In the genomic region with DNA sequence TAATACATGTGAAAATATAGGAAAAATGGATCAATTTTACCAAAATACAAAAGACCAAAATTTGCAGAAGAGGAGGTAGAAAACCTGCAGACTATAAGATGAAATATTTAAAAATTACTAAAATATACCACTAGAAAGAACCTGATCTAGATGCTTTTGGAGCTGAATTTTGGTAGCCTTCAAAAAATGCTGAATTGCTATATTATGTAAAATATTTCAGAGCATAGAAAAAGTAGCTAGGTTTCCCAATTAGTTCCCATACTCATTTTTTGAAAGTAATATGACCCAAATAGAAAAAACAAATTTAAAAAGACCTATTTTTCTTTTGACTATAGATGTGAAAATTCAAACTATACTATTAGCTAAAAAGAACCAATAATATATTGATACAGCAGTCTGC, we compare ENCODE assay signal across 31 cellular contexts. TPM values are rescaled to one million over a fixed set of nuclear protein-coding genes. Genes with fewer than 3 reads are reported as not detected.
A peak's percentile ranks its signal among the peaks of the same experiment; 100 is the strongest.
DNase-seq lines count a peak whose midpoint lies in the region; ATAC-seq, FAIRE-seq and TF ChIP-seq lines count a peak whose summit lies in the region.
"Had no signal": no experiment of that assay in that cellular context is flagged by ENCODE, and none has a peak within 500 bp of the region (broad histone marks: within the 10 kb centered on the region; RNA-seq: fewer than 3 reads in every experiment).

No MANE protein-coding gene starts in this region.

- H3K4me3 ChIP-seq in HepG2 (replicated peaks in 1 of 3; ENCODE audit: insufficient read depth in 1 of 3, low read depth in 2 of 3, low read length in 3 of 3) (no peak overlapping the region), right lobe of liver (no peak overlapping the region), K562 (no peak overlapping the region), small intestine (ENCODE audit: low read depth in 1 of 2, low read length in 2 of 2) (no peak overlapping the region)
- H3K4me3 ChIP-seq: BLaER1, GM12878 had no signal

- no peak overlapping the region for H3K27ac ChIP-seq in HepG2 (ENCODE audit: extremely low read length, insufficient read depth, low read length)
- H3K27ac ChIP-seq in right lobe of liver: no peak overlapping the region
- H3K27ac ChIP-seq in K562 (ENCODE audit: extremely low read depth, low read depth, low read length): no peak overlapping the region
- H3K27ac ChIP-seq in small intestine (ENCODE audit: low read depth in 1 of 2, low read length in 1 of 2): no peak overlapping the region
- H3K27ac ChIP-seq: 22Rv1, BLaER1 had no signal

- CTCF ChIA-PET in HepG2 (lab: Yijun Ruan, JAX; ENCODE audit: low intra/inter-chr PET ratio, low total read pairs) (no interaction called here), K562 (lab: Yijun Ruan, JAX; ENCODE audit: low intra/inter-chr PET ratio) (no interaction called here)

- POLR2A ChIA-PET in HepG2 (lab: Yijun Ruan, JAX): no interaction called here
- POLR2A ChIA-PET in K562 (lab: Yijun Ruan, JAX): no interaction called here

- H3K9me3 ChIP-seq in HepG2 (ENCODE audit: low read length) (no peaks in the 10 kb centered on the region), right lobe of liver (no peaks in the 10 kb centered on the region), K562 (replicated peaks; ENCODE audit: control insufficient read depth, insufficient read depth, low read depth, low read length) (no peaks in the 10 kb centered on the region), small intestine (ENCODE audit: control insufficient read depth, low read depth) (no peaks in the 10 kb centered on the region)
- H3K9me3 ChIP-seq: BE2C, BLaER1 had no signal

- H4K20me1 ChIP-seq in HepG2 (ENCODE audit: insufficient read depth, low read length) (no peaks in the 10 kb centered on the region), K562 (replicated peaks; ENCODE audit: control insufficient read depth, insufficient read depth, low read length) (no peaks in the 10 kb centered on the region)
- H4K20me1 ChIP-seq: BLaER1 had no signal

- TF ChIP-seq EP300 in HepG2 (IDR thresholded peaks at IDR 0.05; ENCODE audit: low read depth in 2 of 2, low read length in 2 of 2) (no peak), HepG2 (CRISPR knock-in tag; IDR thresholded peaks at IDR 0.05; ENCODE audit: borderline replicate concordance) (no peak), K562 (IDR thresholded peaks at IDR 0.05; ENCODE audit: low read length) (no peak)

- in situ Hi-C loops in HepG2 (cut with HindIII; ENCODE audit: extremely low pct_ligation_motif_present, low pct_unique_long_range_greater_than_20kb) (no loop called here), K562 (cut with MboI) (no loop called here)

- H3K36me3 ChIP-seq in HepG2 (replicated peaks in 1 of 2; ENCODE audit: control insufficient read depth in 1 of 2, insufficient read depth in 2 of 2, low read length in 2 of 2) (no peaks in the 10 kb centered on the region), right lobe of liver (no peaks in the 10 kb centered on the region), K562 (ENCODE audit: control insufficient read depth, insufficient read depth, low read length) (no peaks in the 10 kb centered on the region), small intestine (ENCODE audit: control insufficient read depth in 2 of 2, insufficient read depth in 2 of 2, low read length in 2 of 2) (no peaks in the 10 kb centered on the region)
- H3K36me3 ChIP-seq: BE2C, BLaER1 had no signal

- TF ChIP-seq RAD21 in HepG2 (CRISPR knock-in tag; IDR thresholded peaks at IDR 0.05) (no peak), K562 (CRISPR knock-in tag; conservative IDR thresholded peaks at IDR 0.05 in 1 of 2, IDR thresholded peaks at IDR 0.05 in 1 of 2) (no peak)

- TF ChIP-seq POLR2A in HepG2 (IDR thresholded peaks at IDR 0.05; ENCODE audit: insufficient read depth in 1 of 2, low read depth in 2 of 2, low read length in 2 of 2) (no peak), right lobe of liver (IDR thresholded peaks at IDR 0.05) (no peak), K562 (conservative IDR thresholded peaks at IDR 0.05) (no peak)

- intact Hi-C loops in HepG2 (cut with micrococcal nuclease; ENCODE audit: unreplicated experiment) (no loop called here), right lobe of liver (cut with DNase I) (no loop called here), K562 (cut with micrococcal nuclease) (no loop called here)

- H3K4me1 ChIP-seq in HepG2 (ENCODE audit: insufficient read depth, low read length) (no peaks in the 10 kb centered on the region), right lobe of liver (no peaks in the 10 kb centered on the region), K562 (replicated peaks in 1 of 2; ENCODE audit: control insufficient read depth in 2 of 2, insufficient read depth in 2 of 2, low read length in 2 of 2) (no peaks in the 10 kb centered on the region), small intestine (ENCODE audit: control insufficient read depth in 2 of 2, insufficient read depth in 1 of 2, low read depth in 1 of 2, low read length in 1 of 2) (no peaks in the 10 kb centered on the region)
- H3K4me1 ChIP-seq: BE2C, BLaER1 had no signal

- H3K79me2 ChIP-seq in HepG2 (ENCODE audit: insufficient read depth, low read length): no peaks in the 10 kb centered on the region
- no peaks in the 10 kb centered on the region for H3K79me2 ChIP-seq in K562 (ENCODE audit: control insufficient read depth, insufficient read depth, low read length)

- ATAC-seq in HepG2: no peak
- ATAC-seq in right lobe of liver: no peak
- no peak for ATAC-seq in K562
- ATAC-seq in GM19351 (IDR thresholded peaks at IDR 0.05; ENCODE audit: unreplicated experiment): no peak
- ATAC-seq: GM12878 had no signal

- H3K4me2 ChIP-seq in HepG2 (ENCODE audit: low read depth, low read length): no peak overlapping the region
- H3K4me2 ChIP-seq in K562 (ENCODE audit: insufficient read depth, low read length): no peak overlapping the region
- H3K4me2 ChIP-seq: BLaER1 had no signal

- no peak overlapping the region for H2AFZ ChIP-seq in HepG2 (ENCODE audit: low read length)
- no peak overlapping the region for H2AFZ ChIP-seq in K562 (ENCODE audit: low read depth, low read length)

- DNase-seq in HepG2 (ENCODE audit: low spot score) (no peak), right lobe of liver (no peak), K562 (ENCODE audit: extremely low read depth in 1 of 4, low spot score in 3 of 4) (no peak), small intestine (no peak), pons (ENCODE audit: low spot score) (no peak)
- DNase-seq: ACHN; BE2C; C1 segment of cervical spinal cord; CD4-positive, alpha-beta memory T cell; CD4-positive, CD25-positive, alpha-beta regulatory T cell; CD8-positive, alpha-beta memory T cell; COR-L47; DMS 273 treated with DMSO at 0.1 percent for 48 hours; DMS153; DMS53; DMS79; DND-41; EL; GDM1 had no signal

- H3K27me3 ChIP-seq in HepG2 (ENCODE audit: control insufficient read depth in 1 of 2, insufficient read depth in 2 of 2, low read length in 2 of 2): peaks cover 2 to 19% of the 10 kb centered on the region in 2 experiments; a peak in 3 of 5 replicates
- no peaks in the 10 kb centered on the region for H3K27me3 ChIP-seq in right lobe of liver
- H3K27me3 ChIP-seq in K562 (ENCODE audit: control insufficient read depth in 2 of 2, insufficient read depth in 2 of 2, low read length in 2 of 2): peaks cover 0 to 7% of the 10 kb centered on the region in 2 experiments; a peak in 2 of 5 replicates
- H3K27me3 ChIP-seq in small intestine (ENCODE audit: control insufficient read depth in 2 of 2, insufficient read depth in 2 of 2, low read length in 2 of 2): peaks cover 0 to 5% of the 10 kb centered on the region in 2 donors
- H3K27me3 ChIP-seq: BLaER1 had no signal

- BruUV-seq in HepG2 (replicated peaks; lab: Mats Ljungman, UMichigan) (no TSS peak), K562 (replicated peaks; lab: Mats Ljungman, UMichigan) (no TSS peak)

- H3K9me1 ChIP-seq in K562 (ENCODE audit: control insufficient read depth, insufficient read depth, low read length): no peaks in the 10 kb centered on the region

- H3K9ac ChIP-seq in HepG2 (ENCODE audit: insufficient read depth, low read depth, low read length): no peak overlapping the region
- no peak overlapping the region for H3K9ac ChIP-seq in K562 (ENCODE audit: insufficient read depth in 1 of 2, low read depth in 2 of 2, low read length in 2 of 2)
- H3K9ac ChIP-seq: BLaER1 had no signal

- FAIRE-seq in HepG2 (lab: Jason Lieb, UNC) (no peak), K562 (lab: Jason Lieb, UNC) (no peak), small intestine (lab: Jason Lieb, UNC) (peak; percentile 85)
- FAIRE-seq: GM12878, GM12892, GM18507 had no signal

- TF ChIP-seq CTCF in HepG2 (CRISPR knock-in tag; IDR thresholded peaks at IDR 0.05) (no peak), right lobe of liver (IDR thresholded peaks at IDR 0.05) (no peak), K562 (IDR thresholded peaks at IDR 0.05 in 2 of 3, conservative IDR thresholded peaks at IDR 0.05 in 1 of 3; ENCODE audit: insufficient read depth in 2 of 3, low read depth in 1 of 3, low read length in 3 of 3) (no peak)

RNA-seq across cellular contexts. Expression of a gene that starts 3.6 kb away (rescaled TPM):
- total RNA-seq in HepG2 (2016; rRNA removed; fragmentation: Illumina TruSeq; extraction: Trizol) (not detected in 2 replicates), right lobe of liver (not detected), K562 (2014; rRNA removed) (not detected in 2 replicates), K562 (2014; rRNA removed; fragmentation: Illumina TruSeq; extraction: Trizol) (not detected in 2 replicates), K562 (2015; rRNA removed; fragmentation: Illumina TruSeq; extraction: Trizol) (not detected in 2 replicates), K562 (2021) (not detected in 2 replicates)
- not detected in 2 replicates for total RNA-seq in HepG2 (2016; cell fraction: cytosol; rRNA removed; fragmentation: Illumina TruSeq; extraction: Trizol; ENCODE audit: low read depth)
- total RNA-seq in HepG2 (2016; cell fraction: insoluble cytoplasmic fraction; rRNA removed; fragmentation: Illumina TruSeq; extraction: Trizol): not detected in 2 replicates
- not detected in 2 replicates for total RNA-seq in HepG2 (2016; cell fraction: membrane; rRNA removed; fragmentation: Illumina TruSeq; extraction: Trizol)
- not detected in 2 replicates for total RNA-seq in HepG2 (2016; cell fraction: nucleus; rRNA removed; fragmentation: Illumina TruSeq; extraction: Trizol)
- polyA plus RNA-seq in HepG2 (2011; rRNA removed) (not detected in 2 replicates), K562 (2011; rRNA removed) (not detected in 2 replicates), K562 (2014; fragmentation: Illumina TruSeq; extraction: Trizol) (not detected in 2 replicates), K562 (2014; fragmentation: Nextera tagmentation; extraction: Ambion mirVana) (not detected), K562 (2014; rRNA removed) (not detected in 2 replicates), small intestine (not detected)
- polyA plus RNA-seq in HepG2 (2011; cell fraction: cytosol; rRNA removed): not detected in 2 replicates
- polyA plus RNA-seq in HepG2 (2011; cell fraction: nucleus; rRNA removed): not detected in 2 replicates
- not detected in 2 replicates for polyA plus RNA-seq in HepG2 (2012)
- polyA plus RNA-seq in HepG2 (2016; cell fraction: cytosol; fragmentation: Illumina TruSeq; extraction: Trizol; ENCODE audit: low read depth): not detected in 2 replicates
- not detected in 2 replicates for polyA plus RNA-seq in HepG2 (2016; cell fraction: insoluble cytoplasmic fraction; fragmentation: Illumina TruSeq; extraction: Trizol; ENCODE audit: low read depth)
- not detected in 2 replicates for polyA plus RNA-seq in HepG2 (2016; cell fraction: membrane; fragmentation: Illumina TruSeq; extraction: Trizol; ENCODE audit: low read depth)
- not detected in 2 replicates for polyA plus RNA-seq in HepG2 (2016; cell fraction: nucleus; fragmentation: Illumina TruSeq; extraction: Trizol; ENCODE audit: insufficient read depth, low read depth)
- not detected in 2 replicates for polyA minus RNA-seq in HepG2 (2011; rRNA and poly(A)+ RNA removed; ENCODE audit: low replicate concordance)
- not detected in 2 replicates for polyA minus RNA-seq in HepG2 (2011; cell fraction: cytosol; rRNA and poly(A)+ RNA removed)
- polyA minus RNA-seq in HepG2 (2011; cell fraction: nucleus; rRNA and poly(A)+ RNA removed): not detected in 2 replicates
- total RNA-seq in K562 (2011; cell fraction: chromatin; rRNA removed; ENCODE audit: low replicate concordance): not detected in 2 replicates
- total RNA-seq in K562 (2011; cell fraction: nucleolus; rRNA removed): not detected in 2 replicates
- not detected in 2 replicates for total RNA-seq in K562 (2011; cell fraction: nucleoplasm; rRNA removed)
- not detected in 2 replicates for polyA plus RNA-seq in K562 (2011; cell fraction: cytosol; rRNA removed)
- polyA plus RNA-seq in K562 (2011; cell fraction: nucleus; rRNA removed): not detected in 2 replicates
- polyA plus RNA-seq in K562 (2012): not detected in 2 replicates
- not detected in 2 replicates for polyA minus RNA-seq in K562 (2011; rRNA and poly(A)+ RNA removed)
- not detected in 2 replicates for polyA minus RNA-seq in K562 (2011; cell fraction: cytosol; rRNA and poly(A)+ RNA removed)
- polyA minus RNA-seq in K562 (2011; cell fraction: nucleus; rRNA and poly(A)+ RNA removed): not detected in 2 replicates
- total RNA-seq: A172; A673; CD4-positive, alpha-beta memory T cell; CD4-positive, CD25-positive, alpha-beta regulatory T cell; CD8-positive, alpha-beta memory T cell; Daoy; G401; GM12878 had no signal
- polyA plus RNA-seq: AG04450; CD14-positive monocyte; CD4-positive, alpha-beta memory T cell; CD4-positive, CD25-positive, alpha-beta regulatory T cell; CD8-positive, alpha-beta memory T cell; GM12878 had no signal

RNA-seq across cellular contexts. Expression of a gene that starts 11.5 kb away (rescaled TPM):
- not detected in 2 replicates for total RNA-seq in HepG2 (2016; rRNA removed; fragmentation: Illumina TruSeq; extraction: Trizol)
- total RNA-seq in HepG2 (2016; cell fraction: cytosol; rRNA removed; fragmentation: Illumina TruSeq; extraction: Trizol; ENCODE audit: low read depth): not detected in 2 replicates
- not detected in 2 replicates for total RNA-seq in HepG2 (2016; cell fraction: insoluble cytoplasmic fraction; rRNA removed; fragmentation: Illumina TruSeq; extraction: Trizol)
- total RNA-seq in HepG2 (2016; cell fraction: membrane; rRNA removed; fragmentation: Illumina TruSeq; extraction: Trizol): not detected in 2 replicates
- not detected in 2 replicates for total RNA-seq in HepG2 (2016; cell fraction: nucleus; rRNA removed; fragmentation: Illumina TruSeq; extraction: Trizol)
- polyA plus RNA-seq in HepG2 (2011; rRNA removed): not detected in 2 replicates
- polyA plus RNA-seq in HepG2 (2011; cell fraction: cytosol; rRNA removed): not detected in 2 replicates
- polyA plus RNA-seq in HepG2 (2011; cell fraction: nucleus; rRNA removed): not detected in 2 replicates
- not detected in 2 replicates for polyA plus RNA-seq in HepG2 (2012)
- not detected in 2 replicates for polyA plus RNA-seq in HepG2 (2016; cell fraction: cytosol; fragmentation: Illumina TruSeq; extraction: Trizol; ENCODE audit: low read depth)
- not detected in 2 replicates for polyA plus RNA-seq in HepG2 (2016; cell fraction: insoluble cytoplasmic fraction; fragmentation: Illumina TruSeq; extraction: Trizol; ENCODE audit: low read depth)
- polyA plus RNA-seq in HepG2 (2016; cell fraction: membrane; fragmentation: Illumina TruSeq; extraction: Trizol; ENCODE audit: low read depth): not detected in 2 replicates
- polyA plus RNA-seq in HepG2 (2016; cell fraction: nucleus; fragmentation: Illumina TruSeq; extraction: Trizol; ENCODE audit: insufficient read depth, low read depth): not detected in 2 replicates
- not detected in 2 replicates for polyA minus RNA-seq in HepG2 (2011; rRNA and poly(A)+ RNA removed; ENCODE audit: low replicate concordance)
- not detected in 2 replicates for polyA minus RNA-seq in HepG2 (2011; cell fraction: cytosol; rRNA and poly(A)+ RNA removed)
- not detected in 2 replicates for polyA minus RNA-seq in HepG2 (2011; cell fraction: nucleus; rRNA and poly(A)+ RNA removed)
- not detected for total RNA-seq in right lobe of liver
- total RNA-seq in K562 (2011; cell fraction: chromatin; rRNA removed; ENCODE audit: low replicate concordance): not detected in 2 replicates
- total RNA-seq in K562 (2011; cell fraction: nucleolus; rRNA removed): not detected in 2 replicates
- not detected in 2 replicates for total RNA-seq in K562 (2011; cell fraction: nucleoplasm; rRNA removed)
- not detected in 2 replicates for total RNA-seq in K562 (2014; rRNA removed)
- not detected in 2 replicates for total RNA-seq in K562 (2014; rRNA removed; fragmentation: Illumina TruSeq; extraction: Trizol)
- not detected in 2 replicates for total RNA-seq in K562 (2015; rRNA removed; fragmentation: Illumina TruSeq; extraction: Trizol)
- not detected in 2 replicates for total RNA-seq in K562 (2021)
- polyA plus RNA-seq in K562 (2011; rRNA removed): not detected in 2 replicates
- polyA plus RNA-seq in K562 (2011; cell fraction: cytosol; rRNA removed): not detected in 2 replicates
- polyA plus RNA-seq in K562 (2011; cell fraction: nucleus; rRNA removed): not detected in 2 replicates
- polyA plus RNA-seq in K562 (2012): not detected in 2 replicates
- polyA plus RNA-seq in K562 (2014; fragmentation: Illumina TruSeq; extraction: Trizol): not detected in 2 replicates
- polyA plus RNA-seq in K562 (2014; fragmentation: Nextera tagmentation; extraction: Ambion mirVana): not detected
- polyA plus RNA-seq in K562 (2014; rRNA removed): not detected in 2 replicates
- polyA minus RNA-seq in K562 (2011; rRNA and poly(A)+ RNA removed): not detected in 2 replicates
- polyA minus RNA-seq in K562 (2011; cell fraction: cytosol; rRNA and poly(A)+ RNA removed): not detected in 2 replicates
- polyA minus RNA-seq in K562 (2011; cell fraction: nucleus; rRNA and poly(A)+ RNA removed): not detected in 2 replicates
- not detected for polyA plus RNA-seq in small intestine
- total RNA-seq: A172; A673; CD4-positive, alpha-beta memory T cell; CD4-positive, CD25-positive, alpha-beta regulatory T cell; CD8-positive, alpha-beta memory T cell; Daoy; G401; GM12878 had no signal
- polyA plus RNA-seq: AG04450; CD14-positive monocyte; CD4-positive, alpha-beta memory T cell; CD4-positive, CD25-positive, alpha-beta regulatory T cell; CD8-positive, alpha-beta memory T cell; GM12878 had no signal

RNA-seq across cellular contexts. Expression of a gene that starts 28.3 kb away (rescaled TPM):
- total RNA-seq in HepG2 (2016; rRNA removed; fragmentation: Illumina TruSeq; extraction: Trizol) (not detected in 2 replicates), right lobe of liver (not detected), K562 (2014; rRNA removed) (not detected in 2 replicates), K562 (2014; rRNA removed; fragmentation: Illumina TruSeq; extraction: Trizol) (not detected in 2 replicates), K562 (2015; rRNA removed; fragmentation: Illumina TruSeq; extraction: Trizol) (not detected in 2 replicates), K562 (2021) (not detected in 2 replicates)
- not detected in 2 replicates for total RNA-seq in HepG2 (2016; cell fraction: cytosol; rRNA removed; fragmentation: Illumina TruSeq; extraction: Trizol; ENCODE audit: low read depth)
- total RNA-seq in HepG2 (2016; cell fraction: insoluble cytoplasmic fraction; rRNA removed; fragmentation: Illumina TruSeq; extraction: Trizol): not detected in 2 replicates
- not detected in 2 replicates for total RNA-seq in HepG2 (2016; cell fraction: membrane; rRNA removed; fragmentation: Illumina TruSeq; extraction: Trizol)
- not detected in 2 replicates for total RNA-seq in HepG2 (2016; cell fraction: nucleus; rRNA removed; fragmentation: Illumina TruSeq; extraction: Trizol)
- polyA plus RNA-seq in HepG2 (2011; rRNA removed) (not detected in 2 replicates), K562 (2011; rRNA removed) (not detected in 2 replicates), K562 (2014; fragmentation: Illumina TruSeq; extraction: Trizol) (not detected in 2 replicates), K562 (2014; fragmentation: Nextera tagmentation; extraction: Ambion mirVana) (not detected), K562 (2014; rRNA removed) (not detected in 2 replicates), small intestine (not detected)
- not detected in 2 replicates for polyA plus RNA-seq in HepG2 (2011; cell fraction: cytosol; rRNA removed)
- polyA plus RNA-seq in HepG2 (2011; cell fraction: nucleus; rRNA removed): not detected in 2 replicates
- not detected in 2 replicates for polyA plus RNA-seq in HepG2 (2012)
- polyA plus RNA-seq in HepG2 (2016; cell fraction: cytosol; fragmentation: Illumina TruSeq; extraction: Trizol; ENCODE audit: low read depth): not detected in 2 replicates
- not detected in 2 replicates for polyA plus RNA-seq in HepG2 (2016; cell fraction: insoluble cytoplasmic fraction; fragmentation: Illumina TruSeq; extraction: Trizol; ENCODE audit: low read depth)
- polyA plus RNA-seq in HepG2 (2016; cell fraction: membrane; fragmentation: Illumina TruSeq; extraction: Trizol; ENCODE audit: low read depth): not detected in 2 replicates
- not detected in 2 replicates for polyA plus RNA-seq in HepG2 (2016; cell fraction: nucleus; fragmentation: Illumina TruSeq; extraction: Trizol; ENCODE audit: insufficient read depth, low read depth)
- not detected in 2 replicates for polyA minus RNA-seq in HepG2 (2011; rRNA and poly(A)+ RNA removed; ENCODE audit: low replicate concordance)
- polyA minus RNA-seq in HepG2 (2011; cell fraction: cytosol; rRNA and poly(A)+ RNA removed): not detected in 2 replicates
- not detected in 2 replicates for polyA minus RNA-seq in HepG2 (2011; cell fraction: nucleus; rRNA and poly(A)+ RNA removed)
- total RNA-seq in K562 (2011; cell fraction: chromatin; rRNA removed; ENCODE audit: low replicate concordance): not detected in 2 replicates
- total RNA-seq in K562 (2011; cell fraction: nucleolus; rRNA removed): not detected in 2 replicates
- total RNA-seq in K562 (2011; cell fraction: nucleoplasm; rRNA removed): not detected in 2 replicates
- not detected in 2 replicates for polyA plus RNA-seq in K562 (2011; cell fraction: cytosol; rRNA removed)
- polyA plus RNA-seq in K562 (2011; cell fraction: nucleus; rRNA removed): not detected in 2 replicates
- polyA plus RNA-seq in K562 (2012): not detected in 2 replicates
- not detected in 2 replicates for polyA minus RNA-seq in K562 (2011; rRNA and poly(A)+ RNA removed)
- not detected in 2 replicates for polyA minus RNA-seq in K562 (2011; cell fraction: cytosol; rRNA and poly(A)+ RNA removed)
- polyA minus RNA-seq in K562 (2011; cell fraction: nucleus; rRNA and poly(A)+ RNA removed): not detected in 2 replicates
- total RNA-seq: A172; A673; CD4-positive, alpha-beta memory T cell; CD4-positive, CD25-positive, alpha-beta regulatory T cell; CD8-positive, alpha-beta memory T cell; Daoy; G401; GM12878 had no signal
- polyA plus RNA-seq: AG04450; CD14-positive monocyte; CD4-positive, alpha-beta memory T cell; CD4-positive, CD25-positive, alpha-beta regulatory T cell; CD8-positive, alpha-beta memory T cell; GM12878 had no signal

RNA-seq across cellular contexts. Expression of a gene that starts 35.3 kb away (rescaled TPM):
- total RNA-seq in HepG2 (2016; rRNA removed; fragmentation: Illumina TruSeq; extraction: Trizol): not detected in 2 replicates
- total RNA-seq in HepG2 (2016; cell fraction: cytosol; rRNA removed; fragmentation: Illumina TruSeq; extraction: Trizol; ENCODE audit: low read depth): not detected in 2 replicates
- not detected in 2 replicates for total RNA-seq in HepG2 (2016; cell fraction: insoluble cytoplasmic fraction; rRNA removed; fragmentation: Illumina TruSeq; extraction: Trizol)
- total RNA-seq in HepG2 (2016; cell fraction: membrane; rRNA removed; fragmentation: Illumina TruSeq; extraction: Trizol): not detected in 2 replicates
- total RNA-seq in HepG2 (2016; cell fraction: nucleus; rRNA removed; fragmentation: Illumina TruSeq; extraction: Trizol): not detected in 2 replicates
- not detected in 2 replicates for polyA plus RNA-seq in HepG2 (2011; rRNA removed)
- polyA plus RNA-seq in HepG2 (2011; cell fraction: cytosol; rRNA removed): not detected in 2 replicates
- not detected in 2 replicates for polyA plus RNA-seq in HepG2 (2011; cell fraction: nucleus; rRNA removed)
- not detected in 2 replicates for polyA plus RNA-seq in HepG2 (2012)
- polyA plus RNA-seq in HepG2 (2016; cell fraction: cytosol; fragmentation: Illumina TruSeq; extraction: Trizol; ENCODE audit: low read depth): not detected in 2 replicates
- polyA plus RNA-seq in HepG2 (2016; cell fraction: insoluble cytoplasmic fraction; fragmentation: Illumina TruSeq; extraction: Trizol; ENCODE audit: low read depth): not detected in 2 replicates
- not detected in 2 replicates for polyA plus RNA-seq in HepG2 (2016; cell fraction: membrane; fragmentation: Illumina TruSeq; extraction: Trizol; ENCODE audit: low read depth)
- not detected in 2 replicates for polyA plus RNA-seq in HepG2 (2016; cell fraction: nucleus; fragmentation: Illumina TruSeq; extraction: Trizol; ENCODE audit: insufficient read depth, low read depth)
- polyA minus RNA-seq in HepG2 (2011; rRNA and poly(A)+ RNA removed; ENCODE audit: low replicate concordance): not detected in 2 replicates
- polyA minus RNA-seq in HepG2 (2011; cell fraction: cytosol; rRNA and poly(A)+ RNA removed): not detected in 2 replicates
- not detected in 2 replicates for polyA minus RNA-seq in HepG2 (2011; cell fraction: nucleus; rRNA and poly(A)+ RNA removed)
- not detected for total RNA-seq in right lobe of liver
- total RNA-seq in K562 (2011; cell fraction: chromatin; rRNA removed; ENCODE audit: low replicate concordance): not detected in 2 replicates
- total RNA-seq in K562 (2011; cell fraction: nucleolus; rRNA removed): not detected in 2 replicates
- total RNA-seq in K562 (2011; cell fraction: nucleoplasm; rRNA removed): not detected in 2 replicates
- not detected in 2 replicates for total RNA-seq in K562 (2014; rRNA removed)
- total RNA-seq in K562 (2014; rRNA removed; fragmentation: Illumina TruSeq; extraction: Trizol): not detected in 2 replicates
- total RNA-seq in K562 (2015; rRNA removed; fragmentation: Illumina TruSeq; extraction: Trizol): not detected in 2 replicates
- not detected in 2 replicates for total RNA-seq in K562 (2021)
- not detected in 2 replicates for polyA plus RNA-seq in K562 (2011; rRNA removed)
- not detected in 2 replicates for polyA plus RNA-seq in K562 (2011; cell fraction: cytosol; rRNA removed)
- polyA plus RNA-seq in K562 (2011; cell fraction: nucleus; rRNA removed): not detected in 2 replicates
- not detected in 2 replicates for polyA plus RNA-seq in K562 (2012)
- not detected in 2 replicates for polyA plus RNA-seq in K562 (2014; fragmentation: Illumina TruSeq; extraction: Trizol)
- not detected for polyA plus RNA-seq in K562 (2014; fragmentation: Nextera tagmentation; extraction: Ambion mirVana)
- not detected in 2 replicates for polyA plus RNA-seq in K562 (2014; rRNA removed)
- polyA minus RNA-seq in K562 (2011; rRNA and poly(A)+ RNA removed): not detected in 2 replicates
- not detected in 2 replicates for polyA minus RNA-seq in K562 (2011; cell fraction: cytosol; rRNA and poly(A)+ RNA removed)
- not detected in 2 replicates for polyA minus RNA-seq in K562 (2011; cell fraction: nucleus; rRNA and poly(A)+ RNA removed)
- not detected for polyA plus RNA-seq in small intestine
- total RNA-seq: A172; A673; CD4-positive, alpha-beta memory T cell; CD4-positive, CD25-positive, alpha-beta regulatory T cell; CD8-positive, alpha-beta memory T cell; Daoy; G401; GM12878 had no signal
- polyA plus RNA-seq: AG04450; CD14-positive monocyte; CD4-positive, alpha-beta memory T cell; CD4-positive, CD25-positive, alpha-beta regulatory T cell; CD8-positive, alpha-beta memory T cell; GM12878 had no signal
